Comparison of ENCODE assay signal across 20 cellular contexts in genomic region chr7:49645296-49645695, GRCh38.
"Had no signal": no experiment of that assay in that cellular context is flagged by ENCODE, and none has a peak within 500 bp of the region (broad histone marks: within the 10 kb centered on the region; RNA-seq: fewer than 3 reads in every experiment).

No MANE protein-coding gene starts in this region.

- H3K4me2 ChIP-seq: hepatocyte had no signal

- H2AFZ ChIP-seq: hepatocyte had no signal

- H3K36me3 ChIP-seq: esophagus muscularis mucosa, gastroesophageal sphincter, heart left ventricle, left lung, lower lobe of right lung had no signal

- ATAC-seq: foreskin keratinocyte; gastroesophageal sphincter; heart left ventricle; left cardiac atrium; left lung; left ventricle myocardium superior; lower lobe of right lung; mucosa of descending colon; naive thymus-derived CD8-positive, alpha-beta T cell had no signal

- H3K36me3 Mint-ChIP-seq: mesothelial cell of epicardium; naive B cell; naive thymus-derived CD8-positive, alpha-beta T cell had no signal

- H3K79me2 ChIP-seq: hepatocyte had no signal

- H3K4me1 Mint-ChIP-seq: naive B cell; naive thymus-derived CD8-positive, alpha-beta T cell had no signal

- H3K9me3 ChIP-seq: esophagus muscularis mucosa, heart left ventricle, left lung, lower lobe of right lung, mucosa of descending colon had no signal

- DNase-seq: dermis blood vessel endothelial cell; dorsolateral prefrontal cortex; effector CD4-positive, alpha-beta T cell; effector memory CD4-positive, alpha-beta T cell; foreskin keratinocyte; heart left ventricle; hypothalamus; left cardiac atrium; left lung; left ventricle myocardium superior; lower lobe of right lung; mesenchymal stem cell; mucosa of descending colon; naive B cell; naive thymus-derived CD8-positive, alpha-beta T cell had no signal

- H3K4me1 ChIP-seq: esophagus muscularis mucosa, foreskin keratinocyte, gastroesophageal sphincter, left lung, lower lobe of right lung had no signal

- H3K4me3 Mint-ChIP-seq: mesothelial cell of epicardium; naive B cell; naive thymus-derived CD8-positive, alpha-beta T cell had no signal

- H3K4me3 ChIP-seq: coronary artery, dorsolateral prefrontal cortex, esophagus muscularis mucosa, gastroesophageal sphincter, heart left ventricle, hepatocyte, left lung, lower lobe of right lung, mucosa of descending colon had no signal

- H3K27ac Mint-ChIP-seq: mesothelial cell of epicardium; naive B cell; naive thymus-derived CD8-positive, alpha-beta T cell had no signal

- H3K27me3 ChIP-seq: esophagus muscularis mucosa, foreskin keratinocyte, gastroesophageal sphincter, heart left ventricle, hepatocyte, left lung had no signal

- H3K27ac ChIP-seq: coronary artery, dorsolateral prefrontal cortex, esophagus muscularis mucosa, foreskin keratinocyte, gastroesophageal sphincter, heart left ventricle, hepatocyte, left lung, lower lobe of right lung had no signal
